11 cellular contexts compared by ENCODE assay signal in genomic region chr15:50055333-50056278, GRCh38.
A peak's percentile ranks its signal among the peaks of the same experiment; 100 is the strongest.
DNase-seq lines count a peak whose midpoint lies in the region; TF ChIP-seq lines count a peak whose summit lies in the region.
"Had no signal": no experiment of that assay in that cellular context is flagged by ENCODE, and none has a peak within 500 bp of the region (broad histone marks: within the 10 kb centered on the region; RNA-seq: fewer than 3 reads in every experiment).

No MANE protein-coding gene starts in this region.

- TF ChIP-seq CTCF in sigmoid colon (IDR thresholded peaks at IDR 0.05) = no peak

- TF ChIP-seq POLR2A in sigmoid colon (IDR thresholded peaks at IDR 0.05) = no peak

- H3K9me3 ChIP-seq in sigmoid colon = no peaks in the 10 kb centered on the region

- H3K27ac ChIP-seq in sigmoid colon = peak overlapping the region; percentile 56 to 75 (median 70)

- 59 to 60% methylated on average over 7 of the region's 7 CpGs for WGBS in sigmoid colon, 2 donors

- DNase-seq in CD1c-positive myeloid dendritic cell (ENCODE audit: extremely low spot score) (peak; percentile 47), SIG-M5 treated with dmso at 0.1 percent for 504 hours (lab: John Stamatoyannopoulos, UW; ENCODE audit: unreplicated experiment) (peak; percentile 86), fibroblast of peridontal ligament (ENCODE audit: extremely low read depth) (peak; percentile 100), sigmoid colon (no peak), glomerular visceral epithelial cell (ENCODE audit: extremely low spot score) (no peak), COLO829 (ENCODE audit: low spot score) (no peak), epidermal melanocyte (ENCODE audit: insufficient read length, low spot score) (no peak), NCI-H187 (lab: John Stamatoyannopoulos, UW) (no peak)
- DNase-seq: activated B cell treated with CpG ODN at 0.5 μM for 24 hours; NCI-H2227 treated with DMSO at 0.1 percent for 48 hours; stimulated activated CD4-positive, alpha-beta T cell treated with anti-CD3 and anti-CD28 coated beads, Interleukin-4, amount 100 ng/mL, for 1 hour had no signal

- H3K27me3 ChIP-seq in sigmoid colon = no peaks in the 10 kb centered on the region

- peak in 3 of 4 donors; percentile 8 to 58 (median 20) for TF ChIP-seq EP300 in sigmoid colon (IDR thresholded peaks at IDR 0.05)

- H3K4me3 ChIP-seq in sigmoid colon = no peak overlapping the region

- intact Hi-C loops in sigmoid colon (cut with DNase I) = loop anchor here (2.0 to 5.0 kb wide), 2 partner anchors 82 to 435 kb away; partner anchors contain the start of genes DTWD1 and FAM227B

- H3K36me3 ChIP-seq in sigmoid colon = no peaks in the 10 kb centered on the region

- peaks cover 0 to 57% (median 36%) of the 10 kb centered on the region in 4 donors for H3K4me1 ChIP-seq in sigmoid colon

Comparison
In these comparisons a context has a peak if more than half of its experiments do, and no peak if none do; other contexts are left out.
1. DNase-seq: peak in CD1c-positive myeloid dendritic cell (single experiment), SIG-M5 treated with dmso at 0.1 percent for 504 hours (single experiment) and fibroblast of peridontal ligament (single experiment); none in sigmoid colon (single experiment), glomerular visceral epithelial cell (single experiment), COLO829 (single experiment), epidermal melanocyte (single experiment) and NCI-H187 (0 of 2).